9 cellular contexts compared by ENCODE assay signal in the genomic region with DNA sequence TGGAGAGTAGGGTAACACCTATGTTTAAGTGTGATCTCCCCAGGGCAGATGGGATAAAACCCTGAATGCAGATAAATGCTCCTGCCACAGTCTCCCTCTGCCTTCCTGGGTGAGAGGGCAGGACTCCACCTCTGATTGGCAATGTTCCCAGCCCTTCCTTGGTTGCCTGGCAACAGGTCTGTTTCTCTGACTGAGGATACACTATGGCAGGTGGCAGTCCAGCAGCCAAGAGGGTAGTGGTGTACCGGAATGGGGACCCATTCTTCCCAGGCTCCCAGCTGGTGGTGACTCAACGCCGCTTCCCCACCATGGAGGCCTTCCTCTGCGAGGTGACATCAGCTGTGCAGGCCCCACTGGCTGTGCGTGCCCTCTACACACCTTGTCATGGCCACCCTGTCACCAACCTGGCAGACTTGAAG. TPM values are rescaled to one million over a fixed set of nuclear protein-coding genes. Genes with fewer than 3 reads are reported as not detected.
A peak's percentile ranks its signal among the peaks of the same experiment; 100 is the strongest.
DNase-seq lines count a peak whose midpoint lies in the region; ATAC-seq and TF ChIP-seq lines count a peak whose summit lies in the region.
"Had no signal": no experiment of that assay in that cellular context is flagged by ENCODE, and none has a peak within 500 bp of the region (broad histone marks: within the 10 kb centered on the region; RNA-seq: fewer than 3 reads in every experiment).

A gene (plus strand): TSS at position 199 of the 419 bp plus-strand sequence. CDS start 5 bp downstream, at position 204.

- no peak within 1 kb of the TSS for H3K27ac Mint-ChIP-seq in CD8-positive, alpha-beta T cell

- TF ChIP-seq CTCF in left lung (IDR thresholded peaks at IDR 0.05): no peak
- no peak for TF ChIP-seq CTCF in CD8-positive, alpha-beta T cell (IDR thresholded peaks at IDR 0.05)
- TF ChIP-seq CTCF in spleen (IDR thresholded peaks at IDR 0.05 in 8 of 11, conservative IDR thresholded peaks at IDR 0.05 in 3 of 11): no peak

- H3K4me3 ChIP-seq in left lung (no peak within 1 kb of the TSS), spleen (no peak within 1 kb of the TSS)
- no peak within 1 kb of the TSS for H3K4me3 ChIP-seq in CD8-positive, alpha-beta T cell (ENCODE audit: low read depth, low read length)

- H3K27me3 ChIP-seq in left lung (no peaks in the 10 kb centered on the region), spleen (replicated peaks in 1 of 7) (no peaks in the 10 kb centered on the region)
- no peaks in the 10 kb centered on the region for H3K27me3 ChIP-seq in CD8-positive, alpha-beta T cell (ENCODE audit: insufficient read depth, low read length)

- intact Hi-C loops in left lung (cut with DNase I) (no loop called here), spleen (cut with DNase I; ENCODE audit: low total_unique reads) (no loop called here)
- intact Hi-C loops in CD8-positive, alpha-beta T cell (cut with DNase I, micrococcal nuclease): loop anchor here in 1 of 2 experiments (5.0 to 10.0 kb wide), 2 partner anchors 134 to 183 kb away; a partner anchor contains a TSS

- 85 to 94% (median 89%) methylated on average over 3 to 5 of the region's 5 CpGs for WGBS in spleen, 5 donors

- no peak within 1 kb of the TSS for H3K27ac ChIP-seq in left lung
- H3K27ac ChIP-seq in CD8-positive, alpha-beta T cell (ENCODE audit: low read depth, low read length): no peak within 1 kb of the TSS
- H3K27ac ChIP-seq in spleen: peak within 1 kb of the TSS in 1 of 8 donors; percentile 8

- ATAC-seq in left lung: peak; percentile 8
- ATAC-seq in HG03108 (IDR thresholded peaks at IDR 0.05; ENCODE audit: unreplicated experiment): no peak
- ATAC-seq in CD8-positive, alpha-beta T cell: no peak
- no peak for ATAC-seq in HG03280 (IDR thresholded peaks at IDR 0.05; ENCODE audit: unreplicated experiment)

- peaks cover 16% of the 10 kb centered on the region for H3K4me1 Mint-ChIP-seq in CD8-positive, alpha-beta T cell (ENCODE audit: low read depth)

- POLR2A ChIA-PET in CD8-positive, alpha-beta T cell (lab: Charles Lee): interaction anchor here (1.2 kb wide), 1 partner anchor 16 kb away, joined by 4 read pairs; no protein-coding TSS in a partner anchor

- no peaks in the 10 kb centered on the region for H3K27me3 Mint-ChIP-seq in CD8-positive, alpha-beta T cell (ENCODE audit: low read depth)

- peaks cover 6 to 15% of the 10 kb centered on the region in 2 donors for H3K4me1 ChIP-seq in left lung
- peaks cover 17% of the 10 kb centered on the region for H3K4me1 ChIP-seq in CD8-positive, alpha-beta T cell (ENCODE audit: insufficient read depth, low read length)
- peaks cover 10 to 59% (median 35%) of the 10 kb centered on the region in 6 donors for H3K4me1 ChIP-seq in spleen

- H3K9me3 Mint-ChIP-seq in CD8-positive, alpha-beta T cell: no peaks in the 10 kb centered on the region

- no peak within 1 kb of the TSS for H3K4me3 Mint-ChIP-seq in CD8-positive, alpha-beta T cell

- H3K36me3 Mint-ChIP-seq in CD8-positive, alpha-beta T cell: peaks cover 7% of the 10 kb centered on the region

- DNase-seq in COR-L47 (lab: John Stamatoyannopoulos, UW) (peak; percentile 85), NCI-H1105 treated with DMSO at 0.1 percent for 48 hours (lab: John Stamatoyannopoulos, UW) (peak; percentile 96), SHP77 treated with DMSO at 0.1 percent for 48 hours (lab: John Stamatoyannopoulos, UW) (peak; percentile 93), left lung (peak in 1 of 2 donors; percentile 65), spleen (no peak)
- DNase-seq in CD8-positive, alpha-beta T cell: no peak

- no peak for TF ChIP-seq POLR2A in spleen (IDR thresholded peaks at IDR 0.05)

- no peaks in the 10 kb centered on the region for H3K9me3 ChIP-seq in left lung
- H3K9me3 ChIP-seq in CD8-positive, alpha-beta T cell (ENCODE audit: low read length): no peaks in the 10 kb centered on the region
- H3K9me3 ChIP-seq in spleen: no peaks in the 10 kb centered on the region

- H3K36me3 ChIP-seq in left lung: peaks cover 0 to 7% of the 10 kb centered on the region in 2 donors
- H3K36me3 ChIP-seq in CD8-positive, alpha-beta T cell (ENCODE audit: insufficient read depth, low read length): no peaks in the 10 kb centered on the region
- peaks cover 0 to 16% (median 0%) of the 10 kb centered on the region in 6 donors for H3K36me3 ChIP-seq in spleen

- CTCF ChIA-PET in CD8-positive, alpha-beta T cell (lab: Charles Lee): interaction anchor here (0.6 to 1.3 kb wide), 3 partner anchors 16 to 104 kb away, joined by 3 to 4 read pairs (median 3); no protein-coding TSS in a partner anchor

RNA-seq across cellular contexts. Expression of the gene that starts here (rescaled TPM):
- total RNA-seq in left lung: 1 to 10 TPM in 1 of 2 donors, not detected in 1; 2.3 TPM
- not detected for total RNA-seq in CD8-positive, alpha-beta T cell
- not detected for total RNA-seq in spleen
- under 1 TPM in 1 of 3 donors, not detected in 2; 0.03 TPM for polyA plus RNA-seq in spleen
- total RNA-seq: urinary bladder had no signal
- polyA plus RNA-seq: urinary bladder had no signal

Comparison
In these comparisons a context has a peak if more than half of its experiments do, and no peak if none do; other contexts are left out.
1. DNase-seq: peak in COR-L47 (single experiment), NCI-H1105 treated with DMSO at 0.1 percent for 48 hours (single experiment) and SHP77 treated with DMSO at 0.1 percent for 48 hours (single experiment); none in CD8-positive, alpha-beta T cell (0 of 7) and spleen (single experiment).